8 cellular contexts compared by ENCODE assay signal in genomic region chr12:111434049-111434448, GRCh38. TPM values are rescaled to one million over a fixed set of nuclear protein-coding genes. Genes with fewer than 3 reads are reported as not detected.
A peak's percentile ranks its signal among the peaks of the same experiment; 100 is the strongest.
DNase-seq lines count a peak whose midpoint lies in the region; ATAC-seq lines count a peak whose summit lies in the region.

No MANE protein-coding gene starts in this region.

- no peaks in the 10 kb centered on the region for H3K9me3 ChIP-seq in subcutaneous abdominal adipose tissue (ENCODE audit: control insufficient read depth in 5 of 5, low read length in 5 of 5)

- peaks cover 35% of the 10 kb centered on the region for H3K36me3 Mint-ChIP-seq in activated CD4-positive, alpha-beta T cell treated with anti-CD3 and anti-CD28 coated beads, Interleukin-2, amount 10 ng/mL, durations not matched to agents 24 days and 14 days (ENCODE audit: low read depth)
- H3K36me3 Mint-ChIP-seq in activated T-helper 1 cell treated with anti-CD3 and anti-CD28 coated beads, Interleukin-12 subunit alpha, Interleukin-12 subunit beta, Interleukin-2, Interleukin-4 antibody, amounts not matched to agents 30 ng/mL and 10 ng/mL and 1 ng/mL, durations not matched to agents 14 hours and 24 hours and 36 hours (ENCODE audit: low read depth): peaks cover 22% of the 10 kb centered on the region
- H3K36me3 Mint-ChIP-seq in immature natural killer cell: peaks cover 4 to 5% (median 5%) of the 10 kb centered on the region in 3 donors

- no peak for DNase-seq in activated CD4-positive, alpha-beta T cell treated with anti-CD3 and anti-CD28 coated beads, Interleukin-2, amount 10 ng/mL, durations not matched to agents 24 days and 14 days
- no peak for DNase-seq in activated CD4-positive, alpha-beta T cell treated with anti-CD3 and anti-CD28 coated beads for 48 hours
- no peak for DNase-seq in activated T-helper 1 cell treated with anti-CD3 and anti-CD28 coated beads, Interleukin-12 subunit alpha, Interleukin-12 subunit beta, Interleukin-2, Interleukin-4 antibody, amounts not matched to agents 30 ng/mL and 10 ng/mL and 1 ng/mL, durations not matched to agents 14 hours and 24 hours and 36 hours (ENCODE audit: low spot score)
- DNase-seq in immature natural killer cell (no peak), globus pallidus (ENCODE audit: low spot score) (no peak)
- no peak for DNase-seq in effector CD8-positive, alpha-beta T cell (lab: John Stamatoyannopoulos, UW)

- H3K36me3 ChIP-seq in subcutaneous abdominal adipose tissue (ENCODE audit: control insufficient read depth in 5 of 5, insufficient read depth in 5 of 5, low read length in 5 of 5): peaks cover 0 to 5% (median 0%) of the 10 kb centered on the region in 5 donors

- H3K4me3 ChIP-seq in subcutaneous abdominal adipose tissue (ENCODE audit: low read depth in 1 of 5, low read length in 5 of 5): peak overlapping the region in 3 of 5 donors; percentile 33 to 46 (median 34)

- intact Hi-C loops in activated CD4-positive, alpha-beta T cell treated with anti-CD3 and anti-CD28 coated beads, Interleukin-2, amount 10 ng/mL, durations not matched to agents 24 days and 14 days (cut with micrococcal nuclease): loop anchor here (10.0 kb wide), 1 partner anchor 671 kb away; the partner anchor contains the start of gene NAA25
- intact Hi-C loops in activated T-helper 1 cell treated with anti-CD3 and anti-CD28 coated beads, Interleukin-12 subunit alpha, Interleukin-12 subunit beta, Interleukin-2, Interleukin-4 antibody, amounts not matched to agents 30 ng/mL and 10 ng/mL and 1 ng/mL, durations not matched to agents 14 hours and 24 hours and 36 hours (cut with micrococcal nuclease): loop anchor here (2.0 to 10.0 kb wide), 2 partner anchors 17 to 659 kb away; no protein-coding TSS in a partner anchor

- no peak for ATAC-seq in GM19023 (IDR thresholded peaks at IDR 0.05; ENCODE audit: unreplicated experiment)

- H3K27ac ChIP-seq in subcutaneous abdominal adipose tissue (ENCODE audit: low read depth, low read length): peak overlapping the region; percentile 73

- H3K4me1 ChIP-seq in subcutaneous abdominal adipose tissue (ENCODE audit: control insufficient read depth in 5 of 5, insufficient read depth in 5 of 5, low read length in 5 of 5): peaks cover 17 to 99% (median 82%) of the 10 kb centered on the region in 5 donors

- no peaks in the 10 kb centered on the region for H3K27me3 ChIP-seq in subcutaneous abdominal adipose tissue (ENCODE audit: control insufficient read depth in 5 of 5, insufficient read depth in 4 of 5, low read length in 5 of 5)

- no peaks in the 10 kb centered on the region for H3K27me3 Mint-ChIP-seq in activated CD4-positive, alpha-beta T cell treated with anti-CD3 and anti-CD28 coated beads, Interleukin-2, amount 10 ng/mL, durations not matched to agents 24 days and 14 days
- H3K27me3 Mint-ChIP-seq in activated T-helper 1 cell treated with anti-CD3 and anti-CD28 coated beads, Interleukin-12 subunit alpha, Interleukin-12 subunit beta, Interleukin-2, Interleukin-4 antibody, amounts not matched to agents 30 ng/mL and 10 ng/mL and 1 ng/mL, durations not matched to agents 14 hours and 24 hours and 36 hours (ENCODE audit: insufficient read depth): no peaks in the 10 kb centered on the region
- H3K27me3 Mint-ChIP-seq in immature natural killer cell (ENCODE audit: low read depth in 3 of 3): peaks cover 29 to 59% (median 40%) of the 10 kb centered on the region in 3 donors

- peak overlapping the region; percentile 97 for H3K27ac Mint-ChIP-seq in activated CD4-positive, alpha-beta T cell treated with anti-CD3 and anti-CD28 coated beads, Interleukin-2, amount 10 ng/mL, durations not matched to agents 24 days and 14 days
- H3K27ac Mint-ChIP-seq in activated T-helper 1 cell treated with anti-CD3 and anti-CD28 coated beads, Interleukin-12 subunit alpha, Interleukin-12 subunit beta, Interleukin-2, Interleukin-4 antibody, amounts not matched to agents 30 ng/mL and 10 ng/mL and 1 ng/mL, durations not matched to agents 14 hours and 24 hours and 36 hours: peak overlapping the region; percentile 97
- H3K27ac Mint-ChIP-seq in immature natural killer cell: peak overlapping the region; percentile 98 to 100 (median 99)

- no peaks in the 10 kb centered on the region for H3K9me3 Mint-ChIP-seq in activated CD4-positive, alpha-beta T cell treated with anti-CD3 and anti-CD28 coated beads, Interleukin-2, amount 10 ng/mL, durations not matched to agents 24 days and 14 days
- H3K9me3 Mint-ChIP-seq in activated T-helper 1 cell treated with anti-CD3 and anti-CD28 coated beads, Interleukin-12 subunit alpha, Interleukin-12 subunit beta, Interleukin-2, Interleukin-4 antibody, amounts not matched to agents 30 ng/mL and 10 ng/mL and 1 ng/mL, durations not matched to agents 14 hours and 24 hours and 36 hours: no peaks in the 10 kb centered on the region
- no peaks in the 10 kb centered on the region for H3K9me3 Mint-ChIP-seq in immature natural killer cell

- H3K4me1 Mint-ChIP-seq in activated CD4-positive, alpha-beta T cell treated with anti-CD3 and anti-CD28 coated beads, Interleukin-2, amount 10 ng/mL, durations not matched to agents 24 days and 14 days: peaks cover 86% of the 10 kb centered on the region
- peaks cover 87% of the 10 kb centered on the region for H3K4me1 Mint-ChIP-seq in activated T-helper 1 cell treated with anti-CD3 and anti-CD28 coated beads, Interleukin-12 subunit alpha, Interleukin-12 subunit beta, Interleukin-2, Interleukin-4 antibody, amounts not matched to agents 30 ng/mL and 10 ng/mL and 1 ng/mL, durations not matched to agents 14 hours and 24 hours and 36 hours (ENCODE audit: low read depth)
- peaks cover 96 to 98% of the 10 kb centered on the region in 2 donors for H3K4me1 Mint-ChIP-seq in immature natural killer cell

- H3K9ac ChIP-seq in subcutaneous abdominal adipose tissue (ENCODE audit: low read length in 5 of 5): peak overlapping the region in 4 of 5 donors; percentile 8 to 53 (median 35)

- H3K4me3 Mint-ChIP-seq in activated CD4-positive, alpha-beta T cell treated with anti-CD3 and anti-CD28 coated beads, Interleukin-2, amount 10 ng/mL, durations not matched to agents 24 days and 14 days: peak overlapping the region; percentile 78
- peak overlapping the region; percentile 68 for H3K4me3 Mint-ChIP-seq in activated T-helper 1 cell treated with anti-CD3 and anti-CD28 coated beads, Interleukin-12 subunit alpha, Interleukin-12 subunit beta, Interleukin-2, Interleukin-4 antibody, amounts not matched to agents 30 ng/mL and 10 ng/mL and 1 ng/mL, durations not matched to agents 14 hours and 24 hours and 36 hours
- peak overlapping the region; percentile 81 to 91 (median 87) for H3K4me3 Mint-ChIP-seq in immature natural killer cell

RNA-seq across cellular contexts. Expression of gene SH2B3, which starts 28.3 kb away (rescaled TPM):
- 43.4 and 44.1 TPM in 2 replicates for total RNA-seq in activated CD4-positive, alpha-beta T cell treated with anti-CD3 and anti-CD28 coated beads, Interleukin-2, amount 10 ng/mL, durations not matched to agents 24 days and 14 days
- 42.0 and 42.3 TPM in 2 replicates for total RNA-seq in activated T-helper 1 cell treated with anti-CD3 and anti-CD28 coated beads, Interleukin-12 subunit alpha, Interleukin-12 subunit beta, Interleukin-2, Interleukin-4 antibody, amounts not matched to agents 30 ng/mL and 10 ng/mL and 1 ng/mL, durations not matched to agents 14 hours and 24 hours and 36 hours
- polyA plus RNA-seq in immature natural killer cell: 10 to 100 TPM in 1 of 3 donors, 1 to 10 TPM in 1, under 1 TPM in 1; 0.08 to 13.5 (median 5.3) TPM
